ENCODE assay signal across 1 cellular context in genomic region chr1:67685067-67685557, GRCh38.
A peak's percentile ranks its signal among the peaks of the same experiment; 100 is the strongest.
TF ChIP-seq lines count a peak whose summit lies in the region.

A gene with protein sequence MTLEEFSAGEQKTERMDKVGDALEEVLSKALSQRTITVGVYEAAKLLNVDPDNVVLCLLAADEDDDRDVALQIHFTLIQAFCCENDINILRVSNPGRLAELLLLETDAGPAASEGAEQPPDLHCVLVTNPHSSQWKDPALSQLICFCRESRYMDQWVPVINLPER (plus strand): TSS chr1:67685201. CDS start chr1:67685495, 294 bp downstream.

TF ChIP-seq in HepG2, 621 proteins besides CTCF, POLR2A, EP300 and RAD21 (continued from another document and continues in another):
- TF ChIP-seq ZNF142 (CRISPR knock-in tag; IDR thresholded peaks at IDR 0.05) (peak; percentile 92), ZNF768 (CRISPR knock-in tag; IDR thresholded peaks at IDR 0.05) (peak; percentile 77; the same call in 1 of the 2 replicates), MED1 (CRISPR knock-in tag; IDR thresholded peaks at IDR 0.05) (peak; percentile 71; the same call in 1 of the 2 replicates), REL (CRISPR knock-in tag; conservative IDR thresholded peaks at IDR 0.05) (peak; percentile 89; the same call in 1 of the 2 replicates), ZNF335 (CRISPR knock-in tag; IDR thresholded peaks at IDR 0.05) (peak; percentile 87), ELF3 (CRISPR knock-in tag; IDR thresholded peaks at IDR 0.05) (0 out of 2 replicates have a peak, but pooled peaks have one; percentile 72), TOPORS (CRISPR knock-in tag; IDR thresholded peaks at IDR 0.05) (peak; percentile 91), KDM2A (CRISPR knock-in tag; IDR thresholded peaks at IDR 0.05; ENCODE audit: borderline replicate concordance, low read depth) (peak; percentile 82), RFXANK (CRISPR knock-in tag; IDR thresholded peaks at IDR 0.05) (no peak), ZNF709 (CRISPR knock-in tag; IDR thresholded peaks at IDR 0.05) (peak; percentile 90), RNF2 (conservative IDR thresholded peaks at IDR 0.05; ENCODE audit: low read depth) (0 out of 2 replicates have a peak, but pooled peaks have one; percentile 55), HOXA5 (CRISPR knock-in tag; IDR thresholded peaks at IDR 0.05) (no peak; the same call in 1 of the 2 replicates), ZNF687 (CRISPR knock-in tag; IDR thresholded peaks at IDR 0.05) (peak; percentile 78), IRF2 (CRISPR knock-in tag; IDR thresholded peaks at IDR 0.05) (peak; percentile 82), CBX1 (IDR thresholded peaks at IDR 0.05; ENCODE audit: low read depth) (peak; percentile 84), ZNF773 (CRISPR knock-in tag; IDR thresholded peaks at IDR 0.05; ENCODE audit: borderline replicate concordance) (peak; percentile 81; the same call in 1 of the 2 replicates), ZFP91 (CRISPR knock-in tag; IDR thresholded peaks at IDR 0.05; ENCODE audit: borderline replicate concordance) (peak; percentile 91), ZNF256 (CRISPR knock-in tag; conservative IDR thresholded peaks at IDR 0.05) (peak; percentile 71; the same call in 1 of the 2 replicates), POLR2AphosphoS5 (IDR thresholded peaks at IDR 0.05; ENCODE audit: low read depth, low read length) (peak; percentile 99), ETS1 (CRISPR knock-in tag; IDR thresholded peaks at IDR 0.05) (no peak), ZNF672 (CRISPR knock-in tag; IDR thresholded peaks at IDR 0.05) (no peak), MAFG (CRISPR knock-in tag; IDR thresholded peaks at IDR 0.05) (no peak), ZBTB33 (CRISPR knock-in tag; IDR thresholded peaks at IDR 0.05) (peak; percentile 19; the same call in 1 of the 2 replicates), DZIP1 (CRISPR knock-in tag; IDR thresholded peaks at IDR 0.05) (no peak), ZNF121 (CRISPR knock-in tag; IDR thresholded peaks at IDR 0.05) (peak; percentile 75; the same call in 1 of the 2 replicates)
- TF ChIP-seq, protein P1, sequence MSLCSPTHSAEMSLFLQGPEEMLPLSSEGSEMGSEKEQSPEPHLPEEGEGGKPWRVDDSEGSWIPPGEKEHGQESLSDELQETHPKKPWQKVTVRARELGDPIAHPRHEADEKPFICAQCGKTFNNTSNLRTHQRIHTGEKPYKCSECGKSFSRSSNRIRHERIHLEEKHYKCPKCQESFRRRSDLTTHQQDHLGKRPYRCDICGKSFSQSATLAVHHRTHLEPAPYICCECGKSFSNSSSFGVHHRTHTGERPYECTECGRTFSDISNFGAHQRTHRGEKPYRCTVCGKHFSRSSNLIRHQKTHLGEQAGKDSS (CRISPR knock-in tag; IDR thresholded peaks at IDR 0.05; ENCODE audit: borderline replicate concordance, low read depth): 0 out of 2 replicates have a peak, but pooled peaks have one; percentile 42
- TF ChIP-seq, protein P2, sequence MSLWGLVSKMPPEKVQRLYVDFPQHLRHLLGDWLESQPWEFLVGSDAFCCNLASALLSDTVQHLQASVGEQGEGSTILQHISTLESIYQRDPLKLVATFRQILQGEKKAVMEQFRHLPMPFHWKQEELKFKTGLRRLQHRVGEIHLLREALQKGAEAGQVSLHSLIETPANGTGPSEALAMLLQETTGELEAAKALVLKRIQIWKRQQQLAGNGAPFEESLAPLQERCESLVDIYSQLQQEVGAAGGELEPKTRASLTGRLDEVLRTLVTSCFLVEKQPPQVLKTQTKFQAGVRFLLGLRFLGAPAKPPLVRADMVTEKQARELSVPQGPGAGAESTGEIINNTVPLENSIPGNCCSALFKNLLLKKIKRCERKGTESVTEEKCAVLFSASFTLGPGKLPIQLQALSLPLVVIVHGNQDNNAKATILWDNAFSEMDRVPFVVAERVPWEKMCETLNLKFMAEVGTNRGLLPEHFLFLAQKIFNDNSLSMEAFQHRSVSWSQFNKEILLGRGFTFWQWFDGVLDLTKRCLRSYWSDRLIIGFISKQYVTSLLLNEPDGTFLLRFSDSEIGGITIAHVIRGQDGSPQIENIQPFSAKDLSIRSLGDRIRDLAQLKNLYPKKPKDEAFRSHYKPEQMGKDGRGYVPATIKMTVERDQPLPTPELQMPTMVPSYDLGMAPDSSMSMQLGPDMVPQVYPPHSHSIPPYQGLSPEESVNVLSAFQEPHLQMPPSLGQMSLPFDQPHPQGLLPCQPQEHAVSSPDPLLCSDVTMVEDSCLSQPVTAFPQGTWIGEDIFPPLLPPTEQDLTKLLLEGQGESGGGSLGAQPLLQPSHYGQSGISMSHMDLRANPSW (CRISPR knock-in tag; IDR thresholded peaks at IDR 0.05; ENCODE audit: borderline replicate concordance): no peak
- TF ChIP-seq, protein P3, sequence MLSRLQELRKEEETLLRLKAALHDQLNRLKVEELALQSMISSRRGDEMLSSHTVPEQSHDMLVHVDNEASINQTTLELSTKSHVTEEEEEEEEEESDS (CRISPR knock-in tag; IDR thresholded peaks at IDR 0.05; ENCODE audit: borderline replicate concordance): peak; percentile 91
